Comparison of ENCODE assay signal across 27 cellular contexts in the genomic region with DNA sequence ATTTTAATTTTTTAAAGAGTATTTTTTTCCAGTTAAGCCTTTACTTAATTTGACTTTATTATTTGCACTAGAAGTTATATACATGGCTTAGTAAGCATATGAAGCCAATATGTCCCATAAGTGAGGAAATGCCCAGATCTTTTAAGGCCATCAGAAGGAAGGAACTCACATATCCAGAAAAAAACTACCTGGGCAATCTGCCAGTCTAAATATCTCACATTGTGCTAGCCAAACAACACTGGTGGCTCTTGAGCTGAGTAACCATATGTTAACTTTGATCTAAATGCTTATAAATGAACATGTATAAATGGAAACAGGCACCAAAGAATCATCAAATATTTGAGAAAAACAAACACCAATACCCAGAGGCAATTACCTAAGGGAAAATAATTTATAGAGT.
DNase-seq lines count a peak whose midpoint lies in the region; FAIRE-seq and TF ChIP-seq lines count a peak whose summit lies in the region.
"Had no signal": no experiment of that assay in that cellular context is flagged by ENCODE, and none has a peak within 500 bp of the region (broad histone marks: within the 10 kb centered on the region; RNA-seq: fewer than 3 reads in every experiment).

No MANE protein-coding gene starts in this region.

- H3K36me3 ChIP-seq in bronchial epithelial cell (ENCODE audit: control insufficient read depth, insufficient read depth, low read length) (no peaks in the 10 kb centered on the region), Caco-2 (ENCODE audit: control insufficient read depth, insufficient read depth, low read length) (no peaks in the 10 kb centered on the region)
- H3K36me3 ChIP-seq: gastrocnemius medialis, vagina had no signal

- no peaks in the 10 kb centered on the region for H3K4me1 Mint-ChIP-seq in Caco-2 (ENCODE audit: low read depth, unreplicated experiment)
- H3K4me1 Mint-ChIP-seq: activated naive CD4-positive, alpha-beta T cell treated with anti-CD3 and anti-CD28 coated beads, Interleukin-2, amount 10 ng/mL, durations not matched to agents 7 days and 5 days; T-cell had no signal

- no peak overlapping the region for H3K4me3 Mint-ChIP-seq in Caco-2 (ENCODE audit: unreplicated experiment)
- H3K4me3 Mint-ChIP-seq: activated naive CD4-positive, alpha-beta T cell treated with anti-CD3 and anti-CD28 coated beads, Interleukin-2, amount 10 ng/mL, durations not matched to agents 7 days and 5 days; HFFc6; T-cell had no signal

- peak; percentile 1 for DNase-seq in EH (ENCODE audit: low read depth)
- DNase-seq in NCI-H2081 treated with DMSO at 0.1 percent for 48 hours (lab: John Stamatoyannopoulos, UW) = peak; percentile 29
- DNase-seq in bronchial epithelial cell (ENCODE audit: low read depth) = peak; percentile 0
- peak; percentile 17 for DNase-seq in retinal pigment epithelial cell (ENCODE audit: low read depth)
- DNase-seq in retina = no peak
- no peak for DNase-seq in Caco-2
- no peak for DNase-seq in RCC 7860 (ENCODE audit: low spot score)
- DNase-seq: activated naive CD4-positive, alpha-beta T cell treated with anti-CD3 and anti-CD28 coated beads, Interleukin-2, amount 10 ng/mL, durations not matched to agents 7 days and 5 days; activated T-cell treated with anti-CD3 and anti-CD28 coated beads, Interleukin-2, amount 50 U/mL, for 48 hours; amygdala; DMS79 treated with DMSO at 0.1 percent for 48 hours; gastrocnemius medialis; GM23248; HFFc6; hypothalamus; Kasumi-1; NCI-H82; PC-9; stimulated activated naive CD4-positive, alpha-beta T cell; T-cell; testis had no signal

- CTCF ChIA-PET in Caco-2 (lab: Charles Lee) = no interaction called here

- TF ChIP-seq CTCF in bronchial epithelial cell (IDR thresholded peaks at IDR 0.05; ENCODE audit: insufficient read depth, low read length, severe bottlenecking) (no peak), retinal pigment epithelial cell (conservative IDR thresholded peaks at IDR 0.05; ENCODE audit: low read depth, low read length) (no peak), Caco-2 (IDR thresholded peaks at IDR 0.05; ENCODE audit: insufficient read depth in 1 of 2, low read depth in 1 of 2, low read length in 1 of 2, severe bottlenecking in 1 of 2, unreplicated experiment in 1 of 2) (no peak)

- H3K4me1 ChIP-seq in Caco-2 = no peaks in the 10 kb centered on the region
- H3K4me1 ChIP-seq: gastrocnemius medialis, testis, vagina had no signal

- no peaks in the 10 kb centered on the region for H3K9me3 ChIP-seq in Caco-2
- H3K9me3 ChIP-seq: gastrocnemius medialis, testis, vagina had no signal

- no TSS peak for BruUV-seq in Caco-2 (replicated peaks; lab: Mats Ljungman, UMichigan)

- H3K36me3 Mint-ChIP-seq in Caco-2 (ENCODE audit: insufficient read depth, unreplicated experiment) = no peaks in the 10 kb centered on the region
- H3K36me3 Mint-ChIP-seq: activated naive CD4-positive, alpha-beta T cell treated with anti-CD3 and anti-CD28 coated beads, Interleukin-2, amount 10 ng/mL, durations not matched to agents 7 days and 5 days; T-cell had no signal

- no peaks in the 10 kb centered on the region for H3K27me3 Mint-ChIP-seq in Caco-2 (ENCODE audit: insufficient read depth, unreplicated experiment)
- H3K27me3 Mint-ChIP-seq: activated naive CD4-positive, alpha-beta T cell treated with anti-CD3 and anti-CD28 coated beads, Interleukin-2, amount 10 ng/mL, durations not matched to agents 7 days and 5 days; progenitor cell of endocrine pancreas; T-cell had no signal

- H3K4me3 ChIP-seq in bronchial epithelial cell (ENCODE audit: low read depth, low read length) = no peak overlapping the region
- H3K4me3 ChIP-seq in retinal pigment epithelial cell (ENCODE audit: low read length) = no peak overlapping the region
- no peak overlapping the region for H3K4me3 ChIP-seq in Caco-2 (ENCODE audit: low read depth, low read length)
- H3K4me3 ChIP-seq: gastrocnemius medialis, GM23248, lung, PC-9, testis, vagina had no signal

- POLR2A ChIA-PET in Caco-2 (lab: Charles Lee) = no interaction called here

- intact Hi-C loops in Caco-2 (cut with micrococcal nuclease; ENCODE audit: unreplicated experiment) = no loop called here

- no peaks in the 10 kb centered on the region for H3K9me3 Mint-ChIP-seq in Caco-2 (ENCODE audit: unreplicated experiment)
- H3K9me3 Mint-ChIP-seq: activated naive CD4-positive, alpha-beta T cell treated with anti-CD3 and anti-CD28 coated beads, Interleukin-2, amount 10 ng/mL, durations not matched to agents 7 days and 5 days; HFFc6; T-cell had no signal

- no peaks in the 10 kb centered on the region for H3K27me3 ChIP-seq in bronchial epithelial cell (ENCODE audit: control insufficient read depth, insufficient read depth, low read length)
- H3K27me3 ChIP-seq in Caco-2 (replicated peaks; ENCODE audit: control insufficient read depth, insufficient read depth, low read length) = no peaks in the 10 kb centered on the region
- H3K27me3 ChIP-seq: gastrocnemius medialis, testis, vagina had no signal

- no peak overlapping the region for H3K27ac Mint-ChIP-seq in Caco-2 (ENCODE audit: unreplicated experiment)
- H3K27ac Mint-ChIP-seq: activated naive CD4-positive, alpha-beta T cell treated with anti-CD3 and anti-CD28 coated beads, Interleukin-2, amount 10 ng/mL, durations not matched to agents 7 days and 5 days; HFFc6; progenitor cell of endocrine pancreas; T-cell had no signal

- no peak for FAIRE-seq in bronchial epithelial cell (lab: Jason Lieb, UNC)
- FAIRE-seq in RCC 7860 (lab: Jason Lieb, UNC) = no peak
- FAIRE-seq: GM12891, GM19239, islet of Langerhans had no signal

Comparison
In these comparisons a context has a peak if more than half of its experiments do, and no peak if none do; other contexts are left out.
1. DNase-seq: peak in EH (single experiment), NCI-H2081 treated with DMSO at 0.1 percent for 48 hours (single experiment), bronchial epithelial cell (single experiment) and retinal pigment epithelial cell (single experiment); none in retina (single experiment), Caco-2 (0 of 2) and RCC 7860 (single experiment).